27 cellular contexts compared by ENCODE assay signal in genomic region chr3:189593581-189593980, GRCh38. TPM values are rescaled to one million over a fixed set of nuclear protein-coding genes. Genes with fewer than 3 reads are reported as not detected.
DNase-seq lines count a peak whose midpoint lies in the region; ATAC-seq and TF ChIP-seq lines count a peak whose summit lies in the region.
"Had no signal": no experiment of that assay in that cellular context is flagged by ENCODE, and none has a peak within 500 bp of the region (broad histone marks: within the 10 kb centered on the region; RNA-seq: fewer than 3 reads in every experiment).

No MANE protein-coding gene starts in this region.

- peaks cover 10% of the 10 kb centered on the region for H3K4me1 ChIP-seq in mammary epithelial cell (ENCODE audit: insufficient read depth, low read length)
- H3K4me1 ChIP-seq: vagina had no signal

- no peak overlapping the region for H3K27ac Mint-ChIP-seq in MCF 10A (ENCODE audit: low read depth, unreplicated experiment)
- H3K27ac Mint-ChIP-seq: activated naive CD4-positive, alpha-beta T cell treated with anti-CD3 and anti-CD28 coated beads, Interleukin-2, amount 50 U/mL, for 24 hours; B cell; CD4-positive, alpha-beta memory T cell; effector memory CD8-positive, alpha-beta T cell; H9; immature natural killer cell; natural killer cell treated with Interleukin-12 subunit alpha and Interleukin-12 subunit beta and Interleukin-15 and Interleukin-18, amount 100 ng/mL, for 72 hours; stimulated activated naive CD8-positive, alpha-beta T cell treated with anti-CD3 and anti-CD28 coated beads, Interleukin-15, Interleukin-2, amounts not matched to agents 100 ng/mL and 50 ng/mL, for 24 hours had no signal

- H3K27me3 ChIP-seq in mammary epithelial cell (ENCODE audit: insufficient read depth, low read length), result no peaks in the 10 kb centered on the region
- H3K27me3 ChIP-seq: vagina had no signal

- TF ChIP-seq CTCF in MCF 10A (IDR thresholded peaks at IDR 0.05; ENCODE audit: unreplicated experiment) (no peak), mammary epithelial cell (conservative IDR thresholded peaks at IDR 0.05 in 1 of 2, IDR thresholded peaks at IDR 0.05 in 1 of 2; ENCODE audit: extremely low read depth in 1 of 2, insufficient read depth in 1 of 2, low read depth in 1 of 2, low read length in 2 of 2) (no peak), astrocyte of the spinal cord (IDR thresholded peaks at IDR 0.05; ENCODE audit: low read depth, low read length) (no peak), fibroblast of the aortic adventitia (IDR thresholded peaks at IDR 0.05; ENCODE audit: insufficient read depth, low read length) (no peak)

- no peak overlapping the region for H3K4me3 ChIP-seq in mammary epithelial cell (replicated peaks in 1 of 3; ENCODE audit: insufficient read depth in 1 of 3, low read depth in 2 of 3, low read length in 3 of 3)
- no peak overlapping the region for H3K4me3 ChIP-seq in astrocyte of the spinal cord (ENCODE audit: low read depth, low read length)
- no peak overlapping the region for H3K4me3 ChIP-seq in fibroblast of the aortic adventitia (ENCODE audit: low read depth, low read length)
- H3K4me3 ChIP-seq: smooth muscle cell, vagina had no signal

- H3K27ac ChIP-seq in mammary epithelial cell (ENCODE audit: insufficient read depth, low read depth, low read length), result no peak overlapping the region
- H3K27ac ChIP-seq: vagina, WERI-Rb-1 had no signal

- no peak for ATAC-seq in HG02571 (IDR thresholded peaks at IDR 0.05; ENCODE audit: unreplicated experiment)
- ATAC-seq: effector memory CD8-positive, alpha-beta T cell; left colon; natural killer cell treated with Interleukin-12 subunit alpha and Interleukin-12 subunit beta and Interleukin-15 and Interleukin-18, amount 100 ng/mL, for 72 hours had no signal

- H2AFZ ChIP-seq in mammary epithelial cell (ENCODE audit: low read depth, low read length), result no peak overlapping the region

- H3K36me3 Mint-ChIP-seq in MCF 10A (ENCODE audit: insufficient read depth, unreplicated experiment), result no peaks in the 10 kb centered on the region
- H3K36me3 Mint-ChIP-seq: CD4-positive, alpha-beta memory T cell; immature natural killer cell; natural killer cell treated with Interleukin-12 subunit alpha and Interleukin-12 subunit beta and Interleukin-15 and Interleukin-18, amount 100 ng/mL, for 72 hours had no signal

- peaks cover 10% of the 10 kb centered on the region for H3K4me1 Mint-ChIP-seq in MCF 10A (ENCODE audit: insufficient read depth, unreplicated experiment)
- H3K4me1 Mint-ChIP-seq: B cell, immature natural killer cell had no signal

- H3K79me2 ChIP-seq in mammary epithelial cell (ENCODE audit: insufficient read depth, low read length), result no peaks in the 10 kb centered on the region

- no peaks in the 10 kb centered on the region for H3K36me3 ChIP-seq in mammary epithelial cell (ENCODE audit: insufficient read depth, low read length)
- H3K36me3 ChIP-seq: vagina, WERI-Rb-1 had no signal

- DNase-seq in MCF 10A (ENCODE audit: unreplicated experiment), result peak; percentile 57
- no peak for DNase-seq in mammary epithelial cell
- DNase-seq in astrocyte of the spinal cord (ENCODE audit: low read depth, low spot score), result peak; percentile 5
- DNase-seq in fibroblast of the aortic adventitia (ENCODE audit: low read depth), result peak; percentile 92
- peak; percentile 28 for DNase-seq in stromal cell of bone marrow (ENCODE audit: low read depth)
- DNase-seq in SIG-M5 (lab: John Stamatoyannopoulos, UW), result no peak
- DNase-seq in stimulated activated CD4-positive, alpha-beta T cell treated with anti-CD3 and anti-CD28 coated beads, Interleukin-2, amount 100 ng/mL, for 24 hours, result no peak
- DNase-seq: activated CD4-positive, alpha-beta T cell treated with anti-CD3 and anti-CD28 coated beads for 4 hours; activated CD8-positive, alpha-beta memory T cell treated with anti-CD3 and anti-CD28 coated beads for 24 hours; CD4-positive, alpha-beta memory T cell; effector memory CD8-positive, alpha-beta T cell; H9; hypothalamus; immature natural killer cell; left colon; NCI-H146; NCI-H345; NCI-H69; T-helper 9 cell; WERI-Rb-1 had no signal

- H4K20me1 ChIP-seq in mammary epithelial cell (ENCODE audit: insufficient read depth, low read length), result no peaks in the 10 kb centered on the region

- no peaks in the 10 kb centered on the region for H3K9me3 ChIP-seq in mammary epithelial cell (replicated peaks; ENCODE audit: insufficient read depth, low read length)
- H3K9me3 ChIP-seq: vagina had no signal

- CTCF ChIA-PET in MCF 10A (lab: Yijun Ruan, JAX) (interaction anchor here (0.6 kb wide), 1 partner anchor 207 kb away, joined by 3 read pairs; no protein-coding TSS in a partner anchor), mammary epithelial cell (lab: Charles Lee; ENCODE audit: low non-redundant PET) (no interaction called here)

- no peak overlapping the region for H3K9ac ChIP-seq in mammary epithelial cell (ENCODE audit: insufficient read depth, low read length)

- peaks cover 7% of the 10 kb centered on the region for H3K9me3 Mint-ChIP-seq in MCF 10A (ENCODE audit: unreplicated experiment)
- H3K9me3 Mint-ChIP-seq: effector memory CD8-positive, alpha-beta T cell; H9 had no signal

- intact Hi-C loops in MCF 10A (cut with micrococcal nuclease) (no loop called here), mammary epithelial cell (cut with micrococcal nuclease) (no loop called here)

- dilution Hi-C loops in mammary epithelial cell (cut with HindIII; ENCODE audit: low sequenced_read_pairs), result no loop called here

- no peak overlapping the region for H3K4me2 ChIP-seq in mammary epithelial cell (ENCODE audit: insufficient read depth, low read depth, low read length)
- H3K4me2 ChIP-seq: smooth muscle cell had no signal

- in situ Hi-C loops in mammary epithelial cell (cut with MboI; ENCODE audit: low sequenced_read_pairs in 2 of 2) (no loop called here), astrocyte of the spinal cord (cut with HindIII; ENCODE audit: low sequenced_read_pairs) (no loop called here)

- no peak overlapping the region for H3K4me3 Mint-ChIP-seq in MCF 10A (ENCODE audit: unreplicated experiment)
- H3K4me3 Mint-ChIP-seq: activated naive CD4-positive, alpha-beta T cell treated with anti-CD3 and anti-CD28 coated beads, Interleukin-2, amount 50 U/mL, for 24 hours; B cell; CD4-positive, alpha-beta memory T cell; effector memory CD8-positive, alpha-beta T cell; H9; immature natural killer cell; natural killer cell treated with Interleukin-12 subunit alpha and Interleukin-12 subunit beta and Interleukin-15 and Interleukin-18, amount 100 ng/mL, for 72 hours; stimulated activated naive CD8-positive, alpha-beta T cell treated with anti-CD3 and anti-CD28 coated beads, Interleukin-15, Interleukin-2, amounts not matched to agents 100 ng/mL and 50 ng/mL, for 24 hours had no signal

- H3K27me3 Mint-ChIP-seq in MCF 10A (ENCODE audit: insufficient read depth, unreplicated experiment), result no peaks in the 10 kb centered on the region
- H3K27me3 Mint-ChIP-seq: activated naive CD4-positive, alpha-beta T cell treated with anti-CD3 and anti-CD28 coated beads, Interleukin-2, amount 50 U/mL, for 24 hours; B cell; CD4-positive, alpha-beta memory T cell; effector memory CD8-positive, alpha-beta T cell; stimulated activated naive CD8-positive, alpha-beta T cell treated with anti-CD3 and anti-CD28 coated beads, Interleukin-15, Interleukin-2, amounts not matched to agents 100 ng/mL and 50 ng/mL, for 24 hours had no signal

- POLR2A ChIA-PET in MCF 10A (lab: Yijun Ruan, JAX), result interaction anchor here (1.1 to 1.4 kb wide), 3 partner anchors 9 to 18 kb away, joined by 3 to 5 read pairs (median 3); no protein-coding TSS in a partner anchor

- no TSS peak for BruUV-seq in MCF 10A (replicated peaks; lab: Mats Ljungman, UMichigan)
- no TSS peak for BruUV-seq in mammary epithelial cell (replicated peaks; lab: Mats Ljungman, UMichigan)

RNA-seq across cellular contexts. Expression of gene TP63, which starts 37.6 kb away (rescaled TPM):
- total RNA-seq in MCF 10A (2022), result 26.5 and 41.9 TPM in 2 replicates
- total RNA-seq in mammary epithelial cell, result 100 to 1,000 TPM; 286 to 289 TPM
- 144 TPM for polyA plus RNA-seq in mammary epithelial cell
- polyA minus RNA-seq in mammary epithelial cell, result 244 TPM
- 0.18 TPM in 1 of 2 replicates, not detected in the other for total RNA-seq in fibroblast of the aortic adventitia (ENCODE audit: low replicate concordance)
- total RNA-seq: H9; natural killer cell treated with Interleukin-12 subunit alpha and Interleukin-12 subunit beta and Interleukin-15 and Interleukin-18, amount 100 ng/mL, for 72 hours had no signal
- polyA plus RNA-seq: immature natural killer cell had no signal

Comparison
In these comparisons a context has a peak if more than half of its experiments do, and no peak if none do; other contexts are left out.
1. DNase-seq: peak in MCF 10A (single experiment), astrocyte of the spinal cord (single experiment), fibroblast of the aortic adventitia (single experiment) and stromal cell of bone marrow (single experiment); none in mammary epithelial cell (single experiment), SIG-M5 (single experiment) and stimulated activated CD4-positive, alpha-beta T cell treated with anti-CD3 and anti-CD28 coated beads, Interleukin-2, amount 100 ng/mL, for 24 hours (0 of 2).
2. RNA of gene TP63, which starts 37.6 kb away (total RNA-seq): 286 to 289 TPM in mammary epithelial cell and 26.5 to 41.9 TPM in MCF 10A; 0.18 TPM in fibroblast of the aortic adventitia; every median in the first group is over 10 times any median in the second.